Comparison of ENCODE assay signal across 8 cellular contexts in the genomic region with DNA sequence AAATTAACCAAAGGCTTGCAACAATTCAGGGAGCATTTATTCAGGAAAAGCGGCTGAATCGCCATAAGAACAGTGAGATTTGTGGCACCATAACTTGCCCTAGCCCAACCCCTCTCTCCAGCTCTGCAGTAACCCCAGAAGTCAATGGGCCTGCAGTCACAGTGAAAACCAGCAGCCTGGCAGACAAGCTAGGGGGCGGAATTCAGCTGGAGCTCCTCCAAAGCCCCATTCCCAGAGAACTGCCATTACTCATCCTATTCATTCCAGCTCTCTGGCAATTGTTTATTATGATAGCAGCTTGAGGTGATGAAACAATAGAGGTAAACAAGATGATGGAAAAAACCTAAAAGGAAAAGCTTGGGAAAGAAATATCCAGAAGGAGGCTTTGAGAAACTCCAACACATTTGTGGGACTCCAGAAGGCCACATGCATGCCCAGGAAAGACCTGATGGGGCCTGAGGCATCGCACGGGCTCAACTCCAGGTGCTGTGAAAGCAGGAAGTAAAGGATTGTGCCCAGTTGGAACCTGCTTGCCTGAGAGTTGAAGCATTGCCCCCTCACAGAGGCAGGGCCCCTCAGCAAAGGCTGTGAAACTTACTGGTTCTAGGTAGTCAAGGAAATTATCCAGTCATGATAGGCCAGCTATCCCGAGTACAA.
A peak's percentile ranks its signal among the peaks of the same experiment; 100 is the strongest.
DNase-seq lines count a peak whose midpoint lies in the region; ATAC-seq, FAIRE-seq and TF ChIP-seq lines count a peak whose summit lies in the region.

No MANE protein-coding gene starts in this region.

- peak; percentile 54 for FAIRE-seq in endometrium (lab: Jason Lieb, UNC)

- TF ChIP-seq CTCF in AG09309 (IDR thresholded peaks at IDR 0.05; ENCODE audit: control insufficient read depth, insufficient read depth, low read depth, low read length, missing control alignments): peak; percentile 68

- no peak for TF ChIP-seq POLR2A in erythroblast (IDR thresholded peaks at IDR 0.05; ENCODE audit: low read length)

- no peak for ATAC-seq in HG03460 (IDR thresholded peaks at IDR 0.05; ENCODE audit: unreplicated experiment)

- H3K4me3 ChIP-seq in AG09309 (ENCODE audit: control insufficient read depth, low read depth, low read length): no peak overlapping the region

- DNase-seq in AG09309 (ENCODE audit: low read depth): peak; percentile 82
- DNase-seq in NCI-H446 (lab: John Stamatoyannopoulos, UW): peak; percentile 4 to 55
- peak; percentile 38 for DNase-seq in mucosa of gallbladder (ENCODE audit: low spot score)
- no peak for DNase-seq in NCI-H2107 treated with DMSO at 0.1 percent for 48 hours (lab: John Stamatoyannopoulos, UW; ENCODE audit: unreplicated experiment)
- no peak for DNase-seq in activated CD4-positive, alpha-beta T cell treated with anti-CD3 and anti-CD28 coated beads for 48 hours
- no peak for DNase-seq in erythroblast (lab: John Stamatoyannopoulos, UW)

Comparison
In these comparisons a context has a peak if more than half of its experiments do, and no peak if none do; other contexts are left out.
1. DNase-seq: peak in AG09309 (single experiment), NCI-H446 (2 of 2) and mucosa of gallbladder (single experiment); none in NCI-H2107 treated with DMSO at 0.1 percent for 48 hours (single experiment), activated CD4-positive, alpha-beta T cell treated with anti-CD3 and anti-CD28 coated beads for 48 hours (single experiment) and erythroblast (0 of 2).